ENCODE assay signal across 32 cellular contexts in genomic region chr7:120680986-120681385, GRCh38.
"Had no signal": no experiment of that assay in that cellular context is flagged by ENCODE, and none has a peak within 500 bp of the region (broad histone marks: within the 10 kb centered on the region; RNA-seq: fewer than 3 reads in every experiment).

No MANE protein-coding gene starts in this region.

- ATAC-seq: activated CD4-positive, CD25-positive, alpha-beta regulatory T cell treated with anti-CD3 and anti-CD28 coated beads, Interleukin-2, amount 50 U/mL, for 24 hours; activated CD8-positive, alpha-beta T cell treated with anti-CD3 and anti-CD28 coated beads for 36 hours; activated naive CD8-positive, alpha-beta T cell treated with anti-CD3 and anti-CD28 coated beads, Interleukin-2, amount 50 U/mL, for 24 hours; activated T-cell treated with anti-CD3 and anti-CD28 coated beads, Interleukin-2, amount 50 U/mL, for 4 hours; activated T-helper 17 cell treated with anti-CD3 and anti-CD28 coated beads, Interleukin-2, amount 50 U/mL, for 72 hours; body of pancreas; T-helper 17 cell had no signal

- H3K9me3 Mint-ChIP-seq: activated B cell treated with CpG ODN at 0.5 μM for 24 hours; activated CD8-positive, alpha-beta T cell treated with anti-CD3 and anti-CD28 coated beads for 36 hours; activated naive CD4-positive, alpha-beta T cell treated with anti-CD3 and anti-CD28 coated beads for 36 hours; activated naive CD4-positive, alpha-beta T cell treated with anti-CD3 and anti-CD28 coated beads, Interleukin-2, amount 50 U/mL, for 24 hours; activated naive CD8-positive, alpha-beta T cell treated with anti-CD3 and anti-CD28 coated beads for 36 hours; activated naive CD8-positive, alpha-beta T cell treated with anti-CD3 and anti-CD28 coated beads, Interleukin-2, amount 50 U/mL, for 24 hours; activated T-cell treated with anti-CD3 and anti-CD28 coated beads, Interleukin-2, amount 50 U/mL, for 4 hours; activated T-helper 17 cell treated with anti-CD3 and anti-CD28 coated beads, Interleukin-2, amount 50 U/mL, for 72 hours; T-helper 2 cell treated with Interferon-gamma antibody and Interleukin-4, amounts not matched to agents 5 μg/mL and 100 μg/mL, for 36 hours had no signal

- DNase-seq: activated B cell treated with CpG ODN at 0.5 μM for 24 hours; activated CD4-positive, alpha-beta T cell treated with anti-CD3 and anti-CD28 coated beads for 48 hours; activated CD4-positive, alpha-beta T cell treated with anti-CD3 and anti-CD28 coated beads, Interleukin-2, amount 50 U/mL, for 1 hour; activated CD4-positive, alpha-beta T cell treated with anti-CD3 and anti-CD28 coated beads, Interleukin-2, amount 50 U/mL, for 48 hours; activated CD8-positive, alpha-beta memory T cell treated with anti-CD3 and anti-CD28 coated beads for 24 hours; activated CD8-positive, alpha-beta T cell treated with anti-CD3 and anti-CD28 coated beads for 36 hours; activated effector memory CD4-positive, alpha-beta T cell treated with anti-CD3 and anti-CD28 coated beads, Interleukin-2, amount 50 U/mL, for 16 hours; activated naive CD4-positive, alpha-beta T cell treated with anti-CD3 and anti-CD28 coated beads for 36 hours; activated naive CD8-positive, alpha-beta T cell treated with anti-CD3 and anti-CD28 coated beads for 36 hours; activated naive CD8-positive, alpha-beta T cell treated with anti-CD3 and anti-CD28 coated beads, Interleukin-2, amount 50 U/mL, for 24 hours; activated T-cell treated with anti-CD3 and anti-CD28 coated beads, Interleukin-2, amount 50 U/mL, for 4 hours; adrenal gland; amygdala; aorta; body of pancreas; central memory CD4-positive, alpha-beta T cell; cerebellar nuclear complex; colonic mucosa; effector CD8-positive, alpha-beta T cell; esophagus squamous epithelium; foreskin fibroblast; glutamatergic neuron; T-helper 1 cell; T-helper 17 cell; T1000; WERI-Rb-1 had no signal

- H3K4me1 Mint-ChIP-seq: activated B cell treated with CpG ODN at 0.5 μM for 24 hours; activated naive CD4-positive, alpha-beta T cell treated with anti-CD3 and anti-CD28 coated beads, Interleukin-2, amount 50 U/mL, for 24 hours; activated naive CD8-positive, alpha-beta T cell treated with anti-CD3 and anti-CD28 coated beads for 36 hours; activated naive CD8-positive, alpha-beta T cell treated with anti-CD3 and anti-CD28 coated beads, Interleukin-2, amount 50 U/mL, for 24 hours; activated T-helper 17 cell treated with anti-CD3 and anti-CD28 coated beads, Interleukin-2, amount 50 U/mL, for 72 hours; T-helper 17 cell had no signal

- H3K27ac ChIP-seq: adrenal gland, body of pancreas, colonic mucosa, epithelial cell of prostate, esophagus squamous epithelium, heart left ventricle, WERI-Rb-1 had no signal

- H3K9me3 ChIP-seq: adrenal gland, body of pancreas, colonic mucosa, esophagus squamous epithelium, heart left ventricle had no signal

- H3K4me3 Mint-ChIP-seq: activated B cell treated with CpG ODN at 0.5 μM for 24 hours; activated CD8-positive, alpha-beta T cell treated with anti-CD3 and anti-CD28 coated beads for 36 hours; activated naive CD4-positive, alpha-beta T cell treated with anti-CD3 and anti-CD28 coated beads for 36 hours; activated naive CD4-positive, alpha-beta T cell treated with anti-CD3 and anti-CD28 coated beads, Interleukin-2, amount 50 U/mL, for 24 hours; activated naive CD8-positive, alpha-beta T cell treated with anti-CD3 and anti-CD28 coated beads for 36 hours; activated naive CD8-positive, alpha-beta T cell treated with anti-CD3 and anti-CD28 coated beads, Interleukin-2, amount 50 U/mL, for 24 hours; activated T-cell treated with anti-CD3 and anti-CD28 coated beads, Interleukin-2, amount 50 U/mL, for 4 hours; activated T-helper 17 cell treated with anti-CD3 and anti-CD28 coated beads, Interleukin-2, amount 50 U/mL, for 72 hours; T-helper 17 cell; T-helper 2 cell treated with Interferon-gamma antibody and Interleukin-4, amounts not matched to agents 5 μg/mL and 100 μg/mL, for 36 hours had no signal

- H3K4me3 ChIP-seq: adrenal gland, body of pancreas, colonic mucosa, esophagus squamous epithelium, heart left ventricle had no signal

- H3K27ac Mint-ChIP-seq: activated B cell treated with CpG ODN at 0.5 μM for 24 hours; activated CD8-positive, alpha-beta T cell treated with anti-CD3 and anti-CD28 coated beads for 36 hours; activated naive CD4-positive, alpha-beta T cell treated with anti-CD3 and anti-CD28 coated beads for 36 hours; activated naive CD4-positive, alpha-beta T cell treated with anti-CD3 and anti-CD28 coated beads, Interleukin-2, amount 50 U/mL, for 24 hours; activated naive CD8-positive, alpha-beta T cell treated with anti-CD3 and anti-CD28 coated beads for 36 hours; activated naive CD8-positive, alpha-beta T cell treated with anti-CD3 and anti-CD28 coated beads, Interleukin-2, amount 50 U/mL, for 24 hours; activated T-helper 17 cell treated with anti-CD3 and anti-CD28 coated beads, Interleukin-2, amount 50 U/mL, for 72 hours; T-helper 17 cell; T-helper 2 cell treated with Interferon-gamma antibody and Interleukin-4, amounts not matched to agents 5 μg/mL and 100 μg/mL, for 36 hours had no signal

- H3K27me3 ChIP-seq: adrenal gland, body of pancreas, colonic mucosa, esophagus squamous epithelium had no signal

- H3K27me3 Mint-ChIP-seq: activated CD8-positive, alpha-beta T cell treated with anti-CD3 and anti-CD28 coated beads for 36 hours; activated naive CD4-positive, alpha-beta T cell treated with anti-CD3 and anti-CD28 coated beads, Interleukin-2, amount 50 U/mL, for 24 hours; activated naive CD8-positive, alpha-beta T cell treated with anti-CD3 and anti-CD28 coated beads for 36 hours; activated naive CD8-positive, alpha-beta T cell treated with anti-CD3 and anti-CD28 coated beads, Interleukin-2, amount 50 U/mL, for 24 hours; activated T-helper 17 cell treated with anti-CD3 and anti-CD28 coated beads, Interleukin-2, amount 50 U/mL, for 72 hours; T-helper 17 cell had no signal

- H3K36me3 Mint-ChIP-seq: activated naive CD4-positive, alpha-beta T cell treated with anti-CD3 and anti-CD28 coated beads, Interleukin-2, amount 50 U/mL, for 24 hours; activated naive CD8-positive, alpha-beta T cell treated with anti-CD3 and anti-CD28 coated beads for 36 hours had no signal

- H3K4me1 ChIP-seq: adrenal gland, body of pancreas, colonic mucosa, esophagus squamous epithelium, heart left ventricle had no signal

- H3K36me3 ChIP-seq: adrenal gland, colonic mucosa, esophagus squamous epithelium, heart left ventricle, WERI-Rb-1 had no signal
